In the genomic region with DNA sequence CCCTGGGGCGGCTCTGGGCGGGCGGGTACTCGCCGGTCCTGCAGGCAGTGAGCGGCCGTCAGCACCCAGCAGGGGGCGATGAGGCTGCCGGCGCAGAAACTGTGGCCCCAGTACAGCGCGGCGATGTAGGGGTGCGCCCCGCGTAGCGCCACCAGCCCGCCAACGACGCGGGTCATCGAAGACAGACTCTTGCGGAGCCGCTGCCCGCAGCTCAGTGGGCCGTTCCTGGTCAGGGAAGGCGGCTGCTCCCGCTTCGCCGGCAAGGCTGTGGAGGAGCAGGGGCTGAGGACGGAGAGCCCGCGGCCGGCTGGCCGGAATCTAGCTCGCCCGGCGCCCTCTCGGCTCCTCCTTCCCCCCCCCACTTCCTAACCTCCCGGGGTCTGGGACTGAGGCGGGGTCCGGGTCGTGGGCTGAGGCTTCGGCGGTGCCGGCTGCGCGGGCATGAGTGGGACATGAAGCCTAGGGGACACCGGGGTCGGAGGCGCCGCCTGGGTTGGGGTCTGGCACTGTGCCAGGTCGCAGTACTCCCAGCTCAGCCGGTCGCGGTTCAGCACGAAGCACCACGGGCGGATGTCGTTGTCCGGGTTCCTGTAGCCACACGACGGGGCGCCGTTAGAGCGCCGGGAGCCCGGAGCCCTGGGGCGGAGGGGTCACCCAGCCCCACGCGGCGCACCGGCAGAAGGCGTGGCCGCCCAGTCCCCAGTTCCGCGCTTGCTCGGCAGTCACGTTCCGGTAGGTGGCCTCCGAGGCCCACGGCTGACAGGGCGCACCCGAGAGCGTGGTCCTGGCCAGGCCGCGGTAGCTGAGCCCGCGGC, we compare ENCODE assay signal across 8 cellular contexts. TPM values are rescaled to one million over a fixed set of nuclear protein-coding genes. Genes with fewer than 3 reads are reported as not detected.
DNase-seq lines count a peak whose midpoint lies in the region; ATAC-seq and TF ChIP-seq lines count a peak whose summit lies in the region.

No MANE protein-coding gene starts in this region.

- H3K9ac ChIP-seq in SK-N-MC (ENCODE audit: insufficient read length) (no peak overlapping the region), parathyroid adenoma (no peak overlapping the region)

- peak overlapping the region; percentile 78 for H3K4me3 ChIP-seq in SK-N-MC
- H3K4me3 ChIP-seq in parathyroid adenoma (ENCODE audit: low read depth, low read length) = peak overlapping the region; percentile 65

- TF ChIP-seq CTCF in parathyroid adenoma (IDR thresholded peaks at IDR 0.05) (peak; percentile 84), type B pancreatic cell (conservative IDR thresholded peaks at IDR 0.05) (peak; percentile 78)

- peaks cover 8% of the 10 kb centered on the region for H3K4me1 Mint-ChIP-seq in type B pancreatic cell (ENCODE audit: unreplicated experiment)

- no peaks in the 10 kb centered on the region for H3K9me3 Mint-ChIP-seq in type B pancreatic cell

- no peak overlapping the region for H3K27ac Mint-ChIP-seq in type B pancreatic cell

- H3K4me3 Mint-ChIP-seq in type B pancreatic cell = peak overlapping the region; percentile 91

- peaks cover 26% of the 10 kb centered on the region for H3K4me1 ChIP-seq in parathyroid adenoma

- no peaks in the 10 kb centered on the region for H3K36me3 ChIP-seq in SK-N-MC (ENCODE audit: insufficient read depth, low read length)
- H3K36me3 ChIP-seq in parathyroid adenoma (ENCODE audit: control insufficient read depth, insufficient read depth, low read length) = no peaks in the 10 kb centered on the region

- H3K9me3 ChIP-seq in SK-N-MC (ENCODE audit: low read depth, low read length) = no peaks in the 10 kb centered on the region
- no peaks in the 10 kb centered on the region for H3K9me3 ChIP-seq in parathyroid adenoma (ENCODE audit: control insufficient read depth, low read length)

- ATAC-seq in GM21825 (IDR thresholded peaks at IDR 0.05; ENCODE audit: unreplicated experiment) (peak; percentile 68), Right ventricle myocardium inferior (peak; percentile 93)

- H3K27ac ChIP-seq in SK-N-MC (no peak overlapping the region), parathyroid adenoma (no peak overlapping the region)

- intact Hi-C loops in Right ventricle myocardium inferior (cut with DNase I) = loop anchor here (1.0 to 2.0 kb wide), 2 partner anchors 50 to 97 kb away; no protein-coding TSS in a partner anchor

- H3K36me3 Mint-ChIP-seq in type B pancreatic cell = no peaks in the 10 kb centered on the region

- peak overlapping the region; percentile 93 for H3K4me2 ChIP-seq in parathyroid adenoma (ENCODE audit: low read length)

- H3K27me3 Mint-ChIP-seq in type B pancreatic cell = peaks cover 63% of the 10 kb centered on the region

- peak overlapping the region; percentile 80 for H2AFZ ChIP-seq in parathyroid adenoma

- no peaks in the 10 kb centered on the region for H3K27me3 ChIP-seq in parathyroid adenoma (ENCODE audit: control insufficient read depth, insufficient read depth, low read length)

- DNase-seq in GM03348 (ENCODE audit: low spot score) (peak; percentile 93), Kasumi-1 (lab: John Stamatoyannopoulos, UW) (peak; percentile 56), SK-N-MC (ENCODE audit: low read depth, low spot score) (no peak), Right ventricle myocardium inferior (ENCODE audit: missing footprints) (peak; percentile 94), type B pancreatic cell (ENCODE audit: extremely low spot score, unreplicated experiment) (peak; percentile 82)
- peak; percentile 87 for DNase-seq in activated naive CD4-positive, alpha-beta T cell treated with anti-CD3 and anti-CD28 coated beads, Interleukin-2, amount 50 U/mL, for 16 hours

- H3K79me2 ChIP-seq in parathyroid adenoma = no peaks in the 10 kb centered on the region

RNA-seq across cellular contexts. Expression of gene PFN3, which starts 3.6 kb away (rescaled TPM):
- total RNA-seq in Right ventricle myocardium inferior (not detected), type B pancreatic cell (ENCODE audit: low replicate concordance) (not detected in 2 replicates)

RNA-seq across cellular contexts. Expression of gene F12, which starts 5.3 kb away (rescaled TPM):
- total RNA-seq in Right ventricle myocardium inferior = not detected
- 3.2 and 5.7 TPM in 2 replicates for total RNA-seq in type B pancreatic cell (ENCODE audit: low replicate concordance)

RNA-seq across cellular contexts. Expression of gene SLC34A1, which starts 19.8 kb away (rescaled TPM):
- total RNA-seq in Right ventricle myocardium inferior = not detected
- 0.12 and 0.22 TPM in 2 replicates for total RNA-seq in type B pancreatic cell (ENCODE audit: low replicate concordance)

RNA-seq across cellular contexts. Expression of gene GRK6, which starts 22.4 kb away (rescaled TPM):
- total RNA-seq in Right ventricle myocardium inferior (18.1 TPM), type B pancreatic cell (ENCODE audit: low replicate concordance) (46.1 and 47.3 TPM in 2 replicates)

RNA-seq across cellular contexts. Expression of gene PRR7, which starts 42.6 kb away (rescaled TPM):
- total RNA-seq in Right ventricle myocardium inferior (1.4 TPM), type B pancreatic cell (ENCODE audit: low replicate concordance) (5.9 and 8.8 TPM in 2 replicates)
